26 cellular contexts compared by ENCODE assay signal in genomic region chr16:49016461-49016860, GRCh38.
"Had no signal": no experiment of that assay in that cellular context is flagged by ENCODE, and none has a peak within 500 bp of the region (broad histone marks: within the 10 kb centered on the region; RNA-seq: fewer than 3 reads in every experiment).

No MANE protein-coding gene starts in this region.

- H3K4me3 ChIP-seq: gastrocnemius medialis, heart left ventricle, hepatocyte, left lung, mucosa of descending colon, right lobe of liver, thoracic aorta, tibial nerve, upper lobe of left lung had no signal

- FAIRE-seq: colon, endometrium, small intestine had no signal

- H3K4me2 ChIP-seq: hepatocyte had no signal

- H3K4me3 Mint-ChIP-seq: dendritic cell treated with granulocyte-macrophage colony-stimulating factor and Interleukin-4, amounts not matched to agents 40 ng/mL and 50 ng/mL, for 4 days; mesothelial cell of epicardium; naive B cell; natural killer cell treated with Interleukin-12 subunit alpha and Interleukin-12 subunit beta and Interleukin-15 and Interleukin-18, amount 100 ng/mL, for 72 hours; neural crest cell; stimulated activated naive B cell treated with anti-CD40 and anti-IgM and Interleukin-4, amounts not matched to agents 10 μg/mL and 1 μg/mL and 100 μg/mL, for 72 hours; stimulated activated naive CD8-positive, alpha-beta T cell treated with anti-CD3 and anti-CD28 coated beads, Interleukin-15, Interleukin-2, amounts not matched to agents 100 ng/mL and 50 ng/mL, for 24 hours had no signal

- H3K27ac Mint-ChIP-seq: dendritic cell treated with granulocyte-macrophage colony-stimulating factor and Interleukin-4, amounts not matched to agents 40 ng/mL and 50 ng/mL, for 4 days; mesothelial cell of epicardium; naive B cell; natural killer cell treated with Interleukin-12 subunit alpha and Interleukin-12 subunit beta and Interleukin-15 and Interleukin-18, amount 100 ng/mL, for 72 hours; progenitor cell of endocrine pancreas; stimulated activated naive B cell treated with anti-CD40 and anti-IgM and Interleukin-4, amounts not matched to agents 10 μg/mL and 1 μg/mL and 100 μg/mL, for 72 hours; stimulated activated naive CD8-positive, alpha-beta T cell treated with anti-CD3 and anti-CD28 coated beads, Interleukin-15, Interleukin-2, amounts not matched to agents 100 ng/mL and 50 ng/mL, for 24 hours had no signal

- H3K9me3 ChIP-seq: gastrocnemius medialis, heart left ventricle, left lung, mucosa of descending colon, right lobe of liver, thoracic aorta, upper lobe of left lung had no signal

- ATAC-seq: gastrocnemius medialis; heart left ventricle; left cardiac atrium; left lung; mucosa of descending colon; right lobe of liver; stimulated activated naive B cell treated with anti-CD40 and anti-IgM and Interleukin-4, amounts not matched to agents 10 μg/mL and 1 μg/mL and 100 μg/mL, for 72 hours had no signal

- H2AFZ ChIP-seq: hepatocyte, parathyroid adenoma had no signal

- H3K79me2 ChIP-seq: hepatocyte, parathyroid adenoma had no signal

- H3K4me1 ChIP-seq: gastrocnemius medialis, left lung, right lobe of liver, tibial nerve, upper lobe of left lung had no signal

- H3K36me3 Mint-ChIP-seq: mesothelial cell of epicardium; naive B cell; natural killer cell treated with Interleukin-12 subunit alpha and Interleukin-12 subunit beta and Interleukin-15 and Interleukin-18, amount 100 ng/mL, for 72 hours; stimulated activated naive B cell treated with anti-CD40 and anti-IgM and Interleukin-4, amounts not matched to agents 10 μg/mL and 1 μg/mL and 100 μg/mL, for 72 hours had no signal

- H3K27ac ChIP-seq: gastrocnemius medialis, heart left ventricle, hepatocyte, left lung, parathyroid adenoma, right lobe of liver, thoracic aorta, tibial nerve, upper lobe of left lung had no signal

- H3K27me3 ChIP-seq: heart left ventricle, right lobe of liver, tibial nerve, upper lobe of left lung had no signal

- DNase-seq: effector memory CD4-positive, alpha-beta T cell; gastrocnemius medialis; heart left ventricle; left cardiac atrium; left lung; mesenchymal stem cell; mucosa of descending colon; naive B cell; right lobe of liver; small intestine; stimulated activated CD4-positive, alpha-beta T cell treated with anti-CD3 and anti-CD28 coated beads, Interleukin-15, amount 100 ng/mL, for 24 hours; stimulated activated CD4-positive, alpha-beta T cell treated with anti-CD3 and anti-CD28 coated beads, Interleukin-2, amount 100 ng/mL, for 48 hours; stimulated activated naive B cell treated with anti-CD40 and anti-IgM and Interleukin-4, amounts not matched to agents 10 μg/mL and 1 μg/mL and 100 μg/mL, for 72 hours; upper lobe of left lung had no signal

- H3K9ac ChIP-seq: parathyroid adenoma had no signal

- H3K4me1 Mint-ChIP-seq: naive B cell had no signal

- H3K9me3 Mint-ChIP-seq: dendritic cell treated with granulocyte-macrophage colony-stimulating factor and Interleukin-4, amounts not matched to agents 40 ng/mL and 50 ng/mL, for 4 days; mesothelial cell of epicardium; neural crest cell; stimulated activated naive CD8-positive, alpha-beta T cell treated with anti-CD3 and anti-CD28 coated beads, Interleukin-15, Interleukin-2, amounts not matched to agents 100 ng/mL and 50 ng/mL, for 24 hours had no signal

- H3K36me3 ChIP-seq: gastrocnemius medialis, heart left ventricle, left lung, right lobe of liver, thoracic aorta, tibial nerve, upper lobe of left lung had no signal
